Comparison of ENCODE assay signal across 8 cellular contexts in genomic region chr1:228515200-228515834, GRCh38. TPM values are rescaled to one million over a fixed set of nuclear protein-coding genes. Genes with fewer than 3 reads are reported as not detected.
DNase-seq lines count a peak whose midpoint lies in the region; ATAC-seq and TF ChIP-seq lines count a peak whose summit lies in the region.

No MANE protein-coding gene starts in this region.

- TF ChIP-seq CTCF in cardiac muscle cell (IDR thresholded peaks at IDR 0.05; ENCODE audit: low read depth, low read length) (peak; percentile 71), gastrocnemius medialis (IDR thresholded peaks at IDR 0.05 in 4 of 5, conservative IDR thresholded peaks at IDR 0.05 in 1 of 5) (peak; percentile 32 to 59 (median 45))

- POLR2A ChIA-PET in activated CD8-positive, alpha-beta T cell treated with anti-CD3 and anti-CD28 coated beads, Interleukin-2, amount 10 ng/mL, durations not matched to agents 7 days and 5 days (lab: Charles Lee) = interaction anchor here (0.6 to 1.1 kb wide), 3 partner anchors 14 to 338 kb away, joined by 3 read pairs; no protein-coding TSS in a partner anchor

- no peak overlapping the region for H3K4me3 Mint-ChIP-seq in activated CD8-positive, alpha-beta T cell treated with anti-CD3 and anti-CD28 coated beads, Interleukin-2, amount 10 ng/mL, durations not matched to agents 7 days and 5 days

- 43% methylated on average over 2 of the region's 2 CpGs for WGBS in right cardiac atrium

- no peak for ATAC-seq in right cardiac atrium
- ATAC-seq in activated CD8-positive, alpha-beta T cell treated with anti-CD3 and anti-CD28 coated beads, Interleukin-2, amount 10 ng/mL, durations not matched to agents 7 days and 5 days = peak; percentile 54
- no peak for ATAC-seq in gastrocnemius medialis
- no peak for ATAC-seq in GM21717 (IDR thresholded peaks at IDR 0.05; ENCODE audit: unreplicated experiment)

- H3K4me1 ChIP-seq in cardiac muscle cell (ENCODE audit: low read depth) (peaks cover 5% of the 10 kb centered on the region), right cardiac atrium (ENCODE audit: control insufficient read depth, insufficient read depth, low read length) (no peaks in the 10 kb centered on the region), gastrocnemius medialis (no peaks in the 10 kb centered on the region)

- TF ChIP-seq POLR2A in gastrocnemius medialis (IDR thresholded peaks at IDR 0.05) = no peak

- no peak overlapping the region for H3K4me3 ChIP-seq in cardiac muscle cell
- H3K4me3 ChIP-seq in right cardiac atrium (ENCODE audit: low read length) = no peak overlapping the region
- H3K4me3 ChIP-seq in gastrocnemius medialis = no peak overlapping the region

- H3K36me3 Mint-ChIP-seq in activated CD8-positive, alpha-beta T cell treated with anti-CD3 and anti-CD28 coated beads, Interleukin-2, amount 10 ng/mL, durations not matched to agents 7 days and 5 days (ENCODE audit: low read depth) = no peaks in the 10 kb centered on the region

- intact Hi-C loops in right cardiac atrium (cut with DNase I) = no loop called here
- intact Hi-C loops in gastrocnemius medialis (cut with DNase I; ENCODE audit: low total_unique reads) = loop anchor here (2.0 kb wide), 1 partner anchor 385 kb away; no protein-coding TSS in a partner anchor

- DNase-seq in cardiac muscle cell (ENCODE audit: low read depth in 1 of 2, low spot score in 1 of 2) (peak; percentile 12 to 72), right cardiac atrium (no peak), NAMALWA (ENCODE audit: low spot score) (peak; percentile 48), globus pallidus (ENCODE audit: low spot score) (peak; percentile 21), gastrocnemius medialis (no peak), NCI-H1048 (lab: John Stamatoyannopoulos, UW) (no peak)
- DNase-seq in activated CD8-positive, alpha-beta T cell treated with anti-CD3 and anti-CD28 coated beads, Interleukin-2, amount 10 ng/mL, durations not matched to agents 7 days and 5 days = peak; percentile 54

- H3K27ac ChIP-seq in cardiac muscle cell = no peak overlapping the region
- no peak overlapping the region for H3K27ac ChIP-seq in right cardiac atrium (ENCODE audit: low read length)
- H3K27ac ChIP-seq in gastrocnemius medialis = no peak overlapping the region

- H3K27me3 Mint-ChIP-seq in activated CD8-positive, alpha-beta T cell treated with anti-CD3 and anti-CD28 coated beads, Interleukin-2, amount 10 ng/mL, durations not matched to agents 7 days and 5 days (ENCODE audit: low read depth) = peaks cover 53% of the 10 kb centered on the region

- H3K9me3 Mint-ChIP-seq in activated CD8-positive, alpha-beta T cell treated with anti-CD3 and anti-CD28 coated beads, Interleukin-2, amount 10 ng/mL, durations not matched to agents 7 days and 5 days (ENCODE audit: insufficient read depth) = no peaks in the 10 kb centered on the region

- H3K27me3 ChIP-seq in cardiac muscle cell (peaks cover 73% of the 10 kb centered on the region), right cardiac atrium (ENCODE audit: control insufficient read depth, insufficient read depth) (no peaks in the 10 kb centered on the region), gastrocnemius medialis (peaks cover 0 to 9% (median 0%) of the 10 kb centered on the region in 3 donors)

- H3K36me3 ChIP-seq in cardiac muscle cell (no peaks in the 10 kb centered on the region), gastrocnemius medialis (no peaks in the 10 kb centered on the region)

- peaks cover 33% of the 10 kb centered on the region for H3K4me1 Mint-ChIP-seq in activated CD8-positive, alpha-beta T cell treated with anti-CD3 and anti-CD28 coated beads, Interleukin-2, amount 10 ng/mL, durations not matched to agents 7 days and 5 days (ENCODE audit: low read depth)

- CTCF ChIA-PET in activated CD8-positive, alpha-beta T cell treated with anti-CD3 and anti-CD28 coated beads, Interleukin-2, amount 10 ng/mL, durations not matched to agents 7 days and 5 days (lab: Charles Lee) = interaction anchor here (0.6 to 6.1 kb wide), 12 partner anchors 14 to 516 kb away, joined by 3 to 62 read pairs (median 4); partner anchors contain the start of gene RNF187

- in situ Hi-C loops in gastrocnemius medialis (cut with MboI; ENCODE audit: low sequenced_read_pairs in 4 of 4) = no loop called here

- no peaks in the 10 kb centered on the region for H3K9me3 ChIP-seq in cardiac muscle cell (ENCODE audit: low read depth)
- H3K9me3 ChIP-seq in right cardiac atrium (ENCODE audit: control insufficient read depth, low read length) = no peaks in the 10 kb centered on the region
- H3K9me3 ChIP-seq in gastrocnemius medialis = no peaks in the 10 kb centered on the region

- no peak overlapping the region for H3K27ac Mint-ChIP-seq in activated CD8-positive, alpha-beta T cell treated with anti-CD3 and anti-CD28 coated beads, Interleukin-2, amount 10 ng/mL, durations not matched to agents 7 days and 5 days

RNA-seq across cellular contexts. Expression of gene RNF187, which starts 28.1 kb away (rescaled TPM):
- total RNA-seq in cardiac muscle cell (86.5 and 119 TPM in 2 replicates), right cardiac atrium (100 to 1,000 TPM in 2 of 4 donors, 10 to 100 TPM in 2; 80.5 to 113 (median 94.2) TPM), gastrocnemius medialis (10 to 100 TPM; 33.5 to 99.8 (median 62.5) TPM)
- polyA plus RNA-seq in cardiac muscle cell (160 and 213 TPM in 2 replicates), right cardiac atrium (34.1 TPM)
- 100 to 1,000 TPM; 129 to 139 TPM for total RNA-seq in activated CD8-positive, alpha-beta T cell treated with anti-CD3 and anti-CD28 coated beads, Interleukin-2, amount 10 ng/mL, durations not matched to agents 7 days and 5 days

Comparison
In these comparisons a context has a peak if more than half of its experiments do, and no peak if none do; other contexts are left out.
1. DNase-seq: peak in cardiac muscle cell (2 of 2), NAMALWA (single experiment), activated CD8-positive, alpha-beta T cell treated with anti-CD3 and anti-CD28 coated beads, Interleukin-2, amount 10 ng/mL, durations not matched to agents 7 days and 5 days (single experiment) and globus pallidus (single experiment); none in right cardiac atrium (0 of 3), gastrocnemius medialis (0 of 2) and NCI-H1048 (single experiment).